13 cellular contexts compared by ENCODE assay signal in the genomic region with DNA sequence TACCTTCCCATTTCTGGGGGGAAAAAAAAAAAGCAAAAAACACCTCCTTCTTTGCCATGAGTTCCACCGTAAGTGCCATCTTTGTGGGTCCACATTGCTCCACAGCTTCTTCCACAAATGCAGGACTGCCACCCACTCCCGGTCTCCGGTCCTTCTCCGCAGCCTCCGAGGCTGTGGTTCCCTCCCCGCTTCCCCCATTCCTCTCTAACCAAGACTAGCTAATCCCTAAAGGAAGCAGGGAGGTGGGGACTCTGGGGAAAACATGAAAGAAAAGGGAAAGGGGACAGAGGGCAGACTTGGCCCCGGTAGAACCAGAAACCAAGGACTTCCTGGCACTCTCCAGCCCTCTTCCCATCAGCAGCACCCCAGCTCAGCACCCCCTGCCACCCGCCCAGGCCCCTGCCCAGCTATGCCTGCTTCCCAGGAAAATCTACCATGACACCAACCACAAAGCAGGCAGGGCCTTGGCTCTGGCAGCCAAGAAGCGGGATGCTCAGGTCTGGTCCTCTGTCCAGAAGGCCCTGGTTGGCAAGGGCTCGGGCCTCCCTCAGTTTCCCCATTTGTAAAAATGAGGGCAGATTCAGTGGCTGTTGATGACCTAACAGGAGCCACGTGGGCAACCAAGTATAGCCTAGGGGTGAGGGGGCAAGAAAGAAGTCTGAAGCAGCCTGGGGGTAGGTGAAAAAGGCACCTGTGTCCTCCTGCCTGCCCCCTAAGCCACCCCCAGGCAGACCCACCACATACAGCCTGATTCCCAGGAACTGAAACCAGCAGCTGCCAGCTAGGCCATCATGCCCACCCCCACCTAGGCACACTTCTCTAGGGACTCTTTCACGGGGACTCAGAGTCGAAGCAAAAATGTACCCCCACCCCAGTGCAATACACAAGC. TPM values are rescaled to one million over a fixed set of nuclear protein-coding genes. Genes with fewer than 3 reads are reported as not detected.
A peak's percentile ranks its signal among the peaks of the same experiment; 100 is the strongest.
DNase-seq lines count a peak whose midpoint lies in the region; ATAC-seq and TF ChIP-seq lines count a peak whose summit lies in the region.
"Had no signal": no experiment of that assay in that cellular context is flagged by ENCODE, and none has a peak within 500 bp of the region (broad histone marks: within the 10 kb centered on the region; RNA-seq: fewer than 3 reads in every experiment).

No MANE protein-coding gene starts in this region.

- ATAC-seq in left lung (no peak), GM21526 (IDR thresholded peaks at IDR 0.05; ENCODE audit: low FRiP score, unreplicated experiment) (no peak)
- ATAC-seq in stimulated activated naive B cell treated with anti-CD40 and anti-IgM and Interleukin-4, amounts not matched to agents 10 μg/mL and 1 μg/mL and 100 μg/mL, for 72 hours (replicated peaks), result no peak

- peaks cover 37% of the 10 kb centered on the region for H3K4me1 ChIP-seq in HUES48 (ENCODE audit: control insufficient read depth, insufficient read depth, low read length)
- H3K4me1 ChIP-seq in mammary epithelial cell (ENCODE audit: insufficient read depth, low read length), result peaks cover 54% of the 10 kb centered on the region
- peaks cover 38 to 72% of the 10 kb centered on the region in 2 donors for H3K4me1 ChIP-seq in left lung

- no peaks in the 10 kb centered on the region for H3K9me3 Mint-ChIP-seq in stimulated activated naive B cell treated with anti-CD40 and anti-IgM and Interleukin-4, amounts not matched to agents 10 μg/mL and 1 μg/mL and 100 μg/mL, for 72 hours
- H3K9me3 Mint-ChIP-seq: dendritic cell treated with granulocyte-macrophage colony-stimulating factor and Interleukin-4, amounts not matched to agents 40 ng/mL and 50 ng/mL, for 4 days had no signal

- peaks cover 13 to 60% of the 10 kb centered on the region in 2 donors for H3K4me1 Mint-ChIP-seq in stimulated activated naive B cell treated with anti-CD40 and anti-IgM and Interleukin-4, amounts not matched to agents 10 μg/mL and 1 μg/mL and 100 μg/mL, for 72 hours

- no peak for TF ChIP-seq CTCF in mammary epithelial cell (conservative IDR thresholded peaks at IDR 0.05 in 1 of 2, IDR thresholded peaks at IDR 0.05 in 1 of 2; ENCODE audit: extremely low read depth in 1 of 2, insufficient read depth in 1 of 2, low read depth in 1 of 2, low read length in 2 of 2)
- no peak for TF ChIP-seq CTCF in left lung (IDR thresholded peaks at IDR 0.05)

- dilution Hi-C loops in mammary epithelial cell (cut with HindIII; ENCODE audit: low sequenced_read_pairs), result no loop called here

- peak overlapping the region; percentile 88 for H3K4me2 ChIP-seq in mammary epithelial cell (ENCODE audit: insufficient read depth, low read depth, low read length)

- no peak overlapping the region for H3K4me3 Mint-ChIP-seq in stimulated activated naive B cell treated with anti-CD40 and anti-IgM and Interleukin-4, amounts not matched to agents 10 μg/mL and 1 μg/mL and 100 μg/mL, for 72 hours

- CTCF ChIA-PET in mammary epithelial cell (lab: Charles Lee; ENCODE audit: low non-redundant PET), result interaction anchor here (0.6 kb wide), 1 partner anchor 9 kb away, joined by 4 read pairs; no protein-coding TSS in a partner anchor

- no peak overlapping the region for H2AFZ ChIP-seq in mammary epithelial cell (ENCODE audit: low read depth, low read length)

- in situ Hi-C loops in mammary epithelial cell (cut with MboI; ENCODE audit: low sequenced_read_pairs in 2 of 2), result loop anchor here in 1 of 2 donors (5.0 kb wide), 1 partner anchor 34 kb away; no protein-coding TSS in a partner anchor

- H3K4me3 ChIP-seq in HUES48 (ENCODE audit: low read depth, low read length) (peak overlapping the region; percentile 85), mammary epithelial cell (replicated peaks in 1 of 3; ENCODE audit: insufficient read depth in 1 of 3, low read depth in 2 of 3, low read length in 3 of 3) (peak overlapping the region; percentile 87 to 97 (median 89)), left lung (peak overlapping the region; percentile 65 to 84)

- no peak for DNase-seq in mammary epithelial cell
- no peak for DNase-seq in left lung
- DNase-seq in stimulated activated naive B cell treated with anti-CD40 and anti-IgM and Interleukin-4, amounts not matched to agents 10 μg/mL and 1 μg/mL and 100 μg/mL, for 72 hours, result no peak
- DNase-seq in stimulated activated CD4-positive, alpha-beta T cell treated with anti-CD3 and anti-CD28 coated beads, Interleukin-2, amount 100 ng/mL, for 48 hours, result no peak
- DNase-seq in NCI-H2081 treated with DMSO at 0.1 percent for 48 hours (lab: John Stamatoyannopoulos, UW), result no peak
- DNase-seq in A172 (ENCODE audit: low spot score), result no peak
- DNase-seq: activated CD4-positive, alpha-beta T cell treated with anti-CD3 and anti-CD28 coated beads, Interleukin-2, amount 50 U/mL, for 48 hours; GDM1; NCI-H526 treated with DMSO at 0.1 percent for 48 hours; posterior cingulate gyrus had no signal

- peaks cover 45 to 82% of the 10 kb centered on the region in 2 donors for H3K27me3 Mint-ChIP-seq in stimulated activated naive B cell treated with anti-CD40 and anti-IgM and Interleukin-4, amounts not matched to agents 10 μg/mL and 1 μg/mL and 100 μg/mL, for 72 hours

- BruUV-seq in mammary epithelial cell (replicated peaks; lab: Mats Ljungman, UMichigan), result no TSS peak

- H3K27me3 ChIP-seq in HUES48 (ENCODE audit: control insufficient read depth, insufficient read depth, low read length) (peaks cover 21% of the 10 kb centered on the region), mammary epithelial cell (ENCODE audit: insufficient read depth, low read length) (no peaks in the 10 kb centered on the region), left lung (peaks cover 0 to 24% of the 10 kb centered on the region in 2 donors)

- peak overlapping the region; percentile 75 for H3K27ac Mint-ChIP-seq in stimulated activated naive B cell treated with anti-CD40 and anti-IgM and Interleukin-4, amounts not matched to agents 10 μg/mL and 1 μg/mL and 100 μg/mL, for 72 hours
- H3K27ac Mint-ChIP-seq: dendritic cell treated with granulocyte-macrophage colony-stimulating factor and Interleukin-4, amounts not matched to agents 40 ng/mL and 50 ng/mL, for 4 days had no signal

- peaks cover 21% of the 10 kb centered on the region for H3K36me3 ChIP-seq in HUES48 (ENCODE audit: control insufficient read depth, insufficient read depth, low read length)
- H3K36me3 ChIP-seq in mammary epithelial cell (ENCODE audit: insufficient read depth, low read length), result peaks cover 26% of the 10 kb centered on the region
- H3K36me3 ChIP-seq in left lung, result peaks cover 0 to 21% of the 10 kb centered on the region in 2 donors

- peaks cover 100% of the 10 kb centered on the region for H3K79me2 ChIP-seq in mammary epithelial cell (ENCODE audit: insufficient read depth, low read length)

- intact Hi-C loops in mammary epithelial cell (cut with micrococcal nuclease) (no loop called here), left lung (cut with DNase I) (no loop called here)

- WGBS in mammary epithelial cell (ENCODE audit: low coverage, missing lambda C conversion rate), result no CpG with 5 or more reads among the region's 13 CpGs

- H4K20me1 ChIP-seq in mammary epithelial cell (ENCODE audit: insufficient read depth, low read length), result peaks cover 2% of the 10 kb centered on the region

- H3K9ac ChIP-seq in HUES48 (ENCODE audit: low read depth, low read length), result no peak overlapping the region
- H3K9ac ChIP-seq in mammary epithelial cell (ENCODE audit: insufficient read depth, low read length), result peak overlapping the region; percentile 86

- H3K9me3 ChIP-seq in HUES48 (ENCODE audit: control insufficient read depth, insufficient read depth, low read length), result no peaks in the 10 kb centered on the region
- no peaks in the 10 kb centered on the region for H3K9me3 ChIP-seq in mammary epithelial cell (replicated peaks; ENCODE audit: insufficient read depth, low read length)
- H3K9me3 ChIP-seq in left lung, result no peaks in the 10 kb centered on the region

- H3K36me3 Mint-ChIP-seq in stimulated activated naive B cell treated with anti-CD40 and anti-IgM and Interleukin-4, amounts not matched to agents 10 μg/mL and 1 μg/mL and 100 μg/mL, for 72 hours, result no peaks in the 10 kb centered on the region

- peak overlapping the region; percentile 39 for H3K27ac ChIP-seq in HUES48 (ENCODE audit: low read depth, low read length)
- H3K27ac ChIP-seq in mammary epithelial cell (ENCODE audit: insufficient read depth, low read depth, low read length), result peak overlapping the region; percentile 84
- H3K27ac ChIP-seq in left lung, result peak overlapping the region; percentile 57 to 87

RNA-seq across cellular contexts. Expression of a gene that starts 2.5 kb away (rescaled TPM):
- total RNA-seq in mammary epithelial cell, result 100 to 1,000 TPM in 1 of 2 donors, 10 to 100 TPM in 1; 77.3 to 181 TPM
- 91.7 TPM for polyA plus RNA-seq in mammary epithelial cell
- 181 TPM for polyA minus RNA-seq in mammary epithelial cell
- total RNA-seq in left lung, result 10 to 100 TPM; 36.9 to 62.6 TPM
- 54.3 and 78.1 TPM in 2 replicates for total RNA-seq in A172 (2014; rRNA removed; shearing (Covaris generic))

RNA-seq across cellular contexts. Expression of a gene that starts 59.1 kb away (rescaled TPM):
- total RNA-seq in mammary epithelial cell (1 to 10 TPM; 3.0 to 3.5 TPM), left lung (10 to 100 TPM; 10.4 to 13.1 TPM)
- polyA plus RNA-seq in mammary epithelial cell, result 4.0 TPM
- polyA minus RNA-seq in mammary epithelial cell, result 2.0 TPM
- total RNA-seq in A172 (2014; rRNA removed; shearing (Covaris generic)), result 0.50 and 1.1 TPM in 2 replicates
